In genomic region chr22:25122136-25122764, GRCh38 we compare ENCODE assay signal across 2 cellular contexts.
TF ChIP-seq lines count a peak whose summit lies in the region.

No MANE protein-coding gene starts in this region.

TF ChIP-seq in K562, 482 proteins besides CTCF, POLR2A, EP300 and RAD21 (continued from another document):
- TF ChIP-seq, protein P1, sequence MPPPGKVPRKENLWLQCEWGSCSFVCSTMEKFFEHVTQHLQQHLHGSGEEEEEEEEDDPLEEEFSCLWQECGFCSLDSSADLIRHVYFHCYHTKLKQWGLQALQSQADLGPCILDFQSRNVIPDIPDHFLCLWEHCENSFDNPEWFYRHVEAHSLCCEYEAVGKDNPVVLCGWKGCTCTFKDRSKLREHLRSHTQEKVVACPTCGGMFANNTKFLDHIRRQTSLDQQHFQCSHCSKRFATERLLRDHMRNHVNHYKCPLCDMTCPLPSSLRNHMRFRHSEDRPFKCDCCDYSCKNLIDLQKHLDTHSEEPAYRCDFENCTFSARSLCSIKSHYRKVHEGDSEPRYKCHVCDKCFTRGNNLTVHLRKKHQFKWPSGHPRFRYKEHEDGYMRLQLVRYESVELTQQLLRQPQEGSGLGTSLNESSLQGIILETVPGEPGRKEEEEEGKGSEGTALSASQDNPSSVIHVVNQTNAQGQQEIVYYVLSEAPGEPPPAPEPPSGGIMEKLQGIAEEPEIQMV (tag; conservative IDR thresholded peaks at IDR 0.05; ENCODE audit: low read depth): peak; percentile 88
- no peak for TF ChIP-seq ZNF197 (CRISPR knock-in tag; IDR thresholded peaks at IDR 0.05; ENCODE audit: low read depth)
- no peak for TF ChIP-seq NR1H2 (CRISPR knock-in tag; IDR thresholded peaks at IDR 0.05)
- TF ChIP-seq, protein P2, sequence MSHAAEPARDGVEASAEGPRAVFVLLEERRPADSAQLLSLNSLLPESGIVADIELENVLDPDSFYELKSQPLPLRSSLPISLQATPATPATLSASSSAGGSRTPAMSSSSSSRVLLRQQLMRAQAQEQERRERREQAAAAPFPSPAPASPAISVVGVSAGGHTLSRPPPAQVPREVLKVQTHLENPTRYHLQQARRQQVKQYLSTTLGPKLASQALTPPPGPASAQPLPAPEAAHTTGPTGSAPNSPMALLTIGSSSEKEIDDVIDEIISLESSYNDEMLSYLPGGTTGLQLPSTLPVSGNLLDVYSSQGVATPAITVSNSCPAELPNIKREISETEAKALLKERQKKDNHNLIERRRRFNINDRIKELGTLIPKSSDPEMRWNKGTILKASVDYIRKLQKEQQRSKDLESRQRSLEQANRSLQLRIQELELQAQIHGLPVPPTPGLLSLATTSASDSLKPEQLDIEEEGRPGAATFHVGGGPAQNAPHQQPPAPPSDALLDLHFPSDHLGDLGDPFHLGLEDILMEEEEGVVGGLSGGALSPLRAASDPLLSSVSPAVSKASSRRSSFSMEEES (CRISPR knock-in tag; IDR thresholded peaks at IDR 0.05): no peak
- TF ChIP-seq, protein P3, sequence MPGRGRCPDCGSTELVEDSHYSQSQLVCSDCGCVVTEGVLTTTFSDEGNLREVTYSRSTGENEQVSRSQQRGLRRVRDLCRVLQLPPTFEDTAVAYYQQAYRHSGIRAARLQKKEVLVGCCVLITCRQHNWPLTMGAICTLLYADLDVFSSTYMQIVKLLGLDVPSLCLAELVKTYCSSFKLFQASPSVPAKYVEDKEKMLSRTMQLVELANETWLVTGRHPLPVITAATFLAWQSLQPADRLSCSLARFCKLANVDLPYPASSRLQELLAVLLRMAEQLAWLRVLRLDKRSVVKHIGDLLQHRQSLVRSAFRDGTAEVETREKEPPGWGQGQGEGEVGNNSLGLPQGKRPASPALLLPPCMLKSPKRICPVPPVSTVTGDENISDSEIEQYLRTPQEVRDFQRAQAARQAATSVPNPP (IDR thresholded peaks at IDR 0.05; ENCODE audit: borderline replicate concordance, insufficient read depth, insufficient read length): no peak
- no peak for TF ChIP-seq ZNF609 (CRISPR knock-in tag; IDR thresholded peaks at IDR 0.05; ENCODE audit: borderline replicate concordance)
- peak; percentile 52; the same call in 1 of the 2 replicates for TF ChIP-seq RFX1 (IDR thresholded peaks at IDR 0.05)

TF ChIP-seq in HepG2, 621 proteins besides CTCF, POLR2A, EP300 and RAD21 (continued from another document):
- TF ChIP-seq RFX1 (IDR thresholded peaks at IDR 0.05) (peak; percentile 36), ZNF530 (CRISPR knock-in tag; IDR thresholded peaks at IDR 0.05; ENCODE audit: low read depth) (no peak), FOSL2 (CRISPR knock-in tag; IDR thresholded peaks at IDR 0.05) (no peak), ZNF770 (CRISPR knock-in tag; IDR thresholded peaks at IDR 0.05) (no peak), PAXIP1 (CRISPR knock-in tag; conservative IDR thresholded peaks at IDR 0.05) (no peak)
